ENCODE assay signal across 8 cellular contexts in the genomic region with DNA sequence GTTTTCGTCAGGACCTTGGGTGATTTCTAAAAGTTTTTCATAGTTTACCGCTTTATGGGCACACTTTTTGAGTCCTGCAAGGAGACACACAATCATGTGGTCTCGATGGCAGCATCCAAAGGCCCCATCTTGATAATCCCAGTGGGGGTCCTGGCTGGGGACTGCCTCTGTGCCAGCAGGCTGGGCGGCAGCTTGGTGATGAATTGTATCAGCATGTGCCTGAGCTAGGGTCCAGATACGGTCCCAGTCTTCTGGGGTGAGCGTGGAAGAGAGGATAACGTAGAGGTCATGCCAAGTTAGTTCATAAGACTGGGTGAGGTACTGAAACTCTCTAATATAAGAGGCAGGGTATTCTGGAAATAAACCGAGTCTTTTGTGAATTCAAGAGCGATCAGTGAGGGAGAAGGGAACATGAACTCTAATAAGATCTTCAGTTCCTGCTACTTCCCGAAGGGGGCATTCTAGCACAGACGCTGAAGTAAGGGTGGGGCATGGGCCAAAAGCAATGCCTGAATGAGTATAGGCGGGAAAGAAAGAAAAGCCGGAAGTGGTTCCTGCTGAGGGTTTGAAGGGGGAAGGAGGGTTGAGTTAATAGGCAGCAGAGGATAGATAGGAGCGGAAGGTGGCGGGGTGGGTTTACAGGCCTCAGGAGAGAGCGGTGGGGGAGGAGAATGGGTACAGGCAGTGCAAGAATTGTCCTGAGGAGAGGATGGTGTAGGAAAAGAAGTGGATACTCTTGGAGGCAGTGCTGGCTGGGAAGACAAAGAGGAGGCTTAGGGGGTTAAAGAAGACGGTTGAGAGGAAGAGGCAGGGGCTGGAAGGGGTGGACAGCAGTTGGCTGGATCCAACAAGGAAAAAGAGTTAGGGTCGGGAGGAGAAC. TPM values are rescaled to one million over a fixed set of nuclear protein-coding genes. Genes with fewer than 3 reads are reported as not detected.
DNase-seq lines count a peak whose midpoint lies in the region; ATAC-seq and TF ChIP-seq lines count a peak whose summit lies in the region.

No MANE protein-coding gene starts in this region.

- H3K27ac ChIP-seq in 22Rv1 (peak overlapping the region; percentile 65), Peyer's patch (no peak overlapping the region)

- no peaks in the 10 kb centered on the region for H3K36me3 Mint-ChIP-seq in natural killer cell
- no peaks in the 10 kb centered on the region for H3K36me3 Mint-ChIP-seq in stimulated activated naive B cell treated with anti-CD40 and anti-IgM and Interleukin-4, amounts not matched to agents 10 μg/mL and 1 μg/mL and 100 μg/mL, for 72 hours

- H3K36me3 ChIP-seq in Peyer's patch: no peaks in the 10 kb centered on the region

- peaks cover 12 to 14% of the 10 kb centered on the region in 2 donors for H3K4me1 Mint-ChIP-seq in natural killer cell
- H3K4me1 Mint-ChIP-seq in stimulated activated naive B cell treated with anti-CD40 and anti-IgM and Interleukin-4, amounts not matched to agents 10 μg/mL and 1 μg/mL and 100 μg/mL, for 72 hours: peaks cover 13 to 15% of the 10 kb centered on the region in 2 donors

- H3K27ac Mint-ChIP-seq in natural killer cell: peak overlapping the region; percentile 6 to 66
- peak overlapping the region; percentile 76 for H3K27ac Mint-ChIP-seq in stimulated activated naive B cell treated with anti-CD40 and anti-IgM and Interleukin-4, amounts not matched to agents 10 μg/mL and 1 μg/mL and 100 μg/mL, for 72 hours

- DNase-seq in Kasumi-1 (lab: John Stamatoyannopoulos, UW) (peak; percentile 96 to 97), Peyer's patch (peak; percentile 55 to 87 (median 70)), fibroblast of mammary gland (ENCODE audit: low read depth) (peak; percentile 86), natural killer cell (peak; percentile 32)
- DNase-seq in activated T-cell treated with anti-CD3 and anti-CD28 coated beads, Interleukin-2, amount 50 U/mL, for 48 hours: peak; percentile 76 to 80
- DNase-seq in stimulated activated naive B cell treated with anti-CD40 and anti-IgM and Interleukin-4, amounts not matched to agents 10 μg/mL and 1 μg/mL and 100 μg/mL, for 72 hours: peak; percentile 71

- peak; percentile 89 for TF ChIP-seq CTCF in 22Rv1 (IDR thresholded peaks at IDR 0.05)
- peak; percentile 47 to 94 (median 88) for TF ChIP-seq CTCF in Peyer's patch (IDR thresholded peaks at IDR 0.05)
- peak; percentile 86 for TF ChIP-seq CTCF in fibroblast of mammary gland (conservative IDR thresholded peaks at IDR 0.05; ENCODE audit: control insufficient read depth, insufficient read depth, low read depth, low read length)
- TF ChIP-seq CTCF in natural killer cell (IDR thresholded peaks at IDR 0.05): peak; percentile 59

- ATAC-seq in GM18511 (IDR thresholded peaks at IDR 0.05; ENCODE audit: unreplicated experiment): peak; percentile 56
- ATAC-seq in natural killer cell: peak; percentile 75 to 93 (median 92)
- ATAC-seq in stimulated activated naive B cell treated with anti-CD40 and anti-IgM and Interleukin-4, amounts not matched to agents 10 μg/mL and 1 μg/mL and 100 μg/mL, for 72 hours (replicated peaks): peak; percentile 97 to 98

- no peaks in the 10 kb centered on the region for H3K9me3 ChIP-seq in Peyer's patch

- intact Hi-C loops in natural killer cell (cut with micrococcal nuclease): no loop called here

- no peaks in the 10 kb centered on the region for H3K27me3 Mint-ChIP-seq in natural killer cell (ENCODE audit: low read depth in 2 of 2)
- H3K27me3 Mint-ChIP-seq in stimulated activated naive B cell treated with anti-CD40 and anti-IgM and Interleukin-4, amounts not matched to agents 10 μg/mL and 1 μg/mL and 100 μg/mL, for 72 hours: no peaks in the 10 kb centered on the region

- H3K4me3 ChIP-seq in Peyer's patch (peak overlapping the region in 1 of 4 donors; percentile 21), fibroblast of mammary gland (ENCODE audit: control insufficient read depth, low read depth, low read length) (no peak overlapping the region)

- peak overlapping the region; percentile 18 for H3K4me3 Mint-ChIP-seq in natural killer cell
- peak overlapping the region; percentile 59 to 63 for H3K4me3 Mint-ChIP-seq in stimulated activated naive B cell treated with anti-CD40 and anti-IgM and Interleukin-4, amounts not matched to agents 10 μg/mL and 1 μg/mL and 100 μg/mL, for 72 hours

- no peaks in the 10 kb centered on the region for H3K27me3 ChIP-seq in Peyer's patch

- no peak for TF ChIP-seq POLR2A in Peyer's patch (IDR thresholded peaks at IDR 0.05)

- H3K9me3 Mint-ChIP-seq in natural killer cell: no peaks in the 10 kb centered on the region
- no peaks in the 10 kb centered on the region for H3K9me3 Mint-ChIP-seq in stimulated activated naive B cell treated with anti-CD40 and anti-IgM and Interleukin-4, amounts not matched to agents 10 μg/mL and 1 μg/mL and 100 μg/mL, for 72 hours

- H3K4me1 ChIP-seq in Peyer's patch: peaks cover 0 to 7% (median 0%) of the 10 kb centered on the region in 4 donors

RNA-seq across cellular contexts. Expression of gene ERVH48-1, which starts 1.6 kb away (rescaled TPM):
- total RNA-seq in Peyer's patch (not detected), natural killer cell (not detected)

RNA-seq across cellular contexts. Expression of gene NDUFV3, which starts 30.7 kb away (rescaled TPM):
- 10 to 100 TPM; 32.9 to 73.4 (median 54.9) TPM for total RNA-seq in Peyer's patch
- 10 to 100 TPM; 21.8 to 25.7 (median 23.9) TPM for total RNA-seq in natural killer cell

RNA-seq across cellular contexts. Expression of gene WDR4, which starts 44.5 kb away (rescaled TPM):
- total RNA-seq in Peyer's patch: 10 to 100 TPM; 12.8 to 51.2 (median 26.3) TPM
- total RNA-seq in natural killer cell: 10 to 100 TPM; 11.1 to 15.5 (median 14.0) TPM

RNA-seq across cellular contexts. Expression of gene PKNOX1, which starts 50.6 kb away (rescaled TPM):
- total RNA-seq in Peyer's patch (10 to 100 TPM in 3 of 4 donors, 1 to 10 TPM in 1; 7.4 to 28.1 (median 14.1) TPM), natural killer cell (10 to 100 TPM; 19.1 to 25.5 (median 21.5) TPM)

Comparison
In these comparisons a context has a peak if more than half of its experiments do, and no peak if none do; other contexts are left out.
1. DNase-seq: peak in every context shown above with its lines; median percentile 96 in Kasumi-1; 86 in fibroblast of mammary gland; 78 in activated T-cell treated with anti-CD3 and anti-CD28 coated beads, Interleukin-2, amount 50 U/mL, for 48 hours; 71 in stimulated activated naive B cell treated with anti-CD40 and anti-IgM and Interleukin-4, amounts not matched to agents 10 μg/mL and 1 μg/mL and 100 μg/mL, for 72 hours; 70 in Peyer's patch; 32 in natural killer cell.